10 cellular contexts compared by ENCODE assay signal in the genomic region with DNA sequence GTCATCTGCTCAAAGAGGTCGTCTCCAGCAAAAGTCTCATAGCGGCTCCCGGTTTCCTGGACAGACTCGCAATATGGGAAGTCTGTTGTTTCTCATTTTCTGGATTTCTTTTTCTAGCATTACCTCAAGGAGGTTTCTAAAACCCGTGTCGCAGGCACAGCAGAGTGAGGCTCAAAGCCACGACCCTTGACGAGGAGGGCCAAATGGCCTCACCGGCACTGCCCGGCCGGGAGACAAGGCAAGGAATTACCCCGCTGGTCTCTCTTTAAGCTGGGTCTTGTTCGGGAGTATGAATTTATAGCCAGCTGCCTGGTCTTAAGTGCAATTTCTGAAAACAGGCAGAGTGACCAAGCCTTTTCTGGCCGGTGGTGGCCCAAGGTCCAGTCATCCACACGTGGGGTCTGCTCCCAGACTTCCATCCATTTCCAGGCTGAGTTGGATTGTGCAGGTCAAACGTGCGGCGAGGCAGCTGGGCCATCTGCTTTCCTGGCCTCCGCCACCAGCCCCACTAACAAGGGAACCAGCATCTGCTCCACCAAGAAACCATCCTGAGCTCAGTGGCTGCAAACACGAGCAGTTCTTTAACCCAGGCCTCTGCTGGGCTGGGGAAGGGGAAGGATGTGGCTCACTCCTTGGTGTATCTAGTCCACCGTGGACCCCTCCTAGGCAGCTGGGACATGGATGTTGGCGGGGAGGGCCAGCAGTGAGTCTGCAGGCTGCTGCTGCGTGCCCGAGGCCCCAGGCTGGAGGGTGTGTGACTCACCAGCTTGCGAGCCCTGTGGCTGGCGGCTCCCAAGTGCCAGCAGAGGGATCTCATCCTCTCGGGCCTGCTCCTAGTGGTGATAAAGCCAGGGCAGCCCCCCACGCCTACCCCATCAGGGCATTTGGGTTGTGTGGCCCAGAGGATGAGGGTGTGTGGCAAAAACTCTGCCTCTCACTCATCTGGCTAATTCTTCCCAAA. TPM values are rescaled to one million over a fixed set of nuclear protein-coding genes. Genes with fewer than 3 reads are reported as not detected.
DNase-seq lines count a peak whose midpoint lies in the region; TF ChIP-seq lines count a peak whose summit lies in the region.
"Had no signal": no experiment of that assay in that cellular context is flagged by ENCODE, and none has a peak within 500 bp of the region (broad histone marks: within the 10 kb centered on the region; RNA-seq: fewer than 3 reads in every experiment).

No MANE protein-coding gene starts in this region.

- peaks cover 26% of the 10 kb centered on the region for H3K4me1 Mint-ChIP-seq in mesothelial cell of epicardium

- TF ChIP-seq CTCF in NB4 (IDR thresholded peaks at IDR 0.05; ENCODE audit: low read depth, low read length) = no peak
- peak; percentile 68 for TF ChIP-seq CTCF in brain microvascular endothelial cell (IDR thresholded peaks at IDR 0.05; ENCODE audit: low read depth, low read length, missing control alignments)
- no peak for TF ChIP-seq CTCF in mesothelial cell of epicardium (IDR thresholded peaks at IDR 0.05; ENCODE audit: unreplicated experiment)
- TF ChIP-seq CTCF in GM13976 (IDR thresholded peaks at IDR 0.05; ENCODE audit: borderline replicate concordance, control extremely low read depth, extremely low read depth, insufficient read depth, missing control alignments) = no peak

- no peak for TF ChIP-seq POLR2A in NB4 (IDR thresholded peaks at IDR 0.05; ENCODE audit: extremely low read depth, insufficient read length)

- peak overlapping the region; percentile 34 for H3K4me2 ChIP-seq in BLaER1

- peaks cover 2% of the 10 kb centered on the region for H3K36me3 Mint-ChIP-seq in mesothelial cell of epicardium

- no peaks in the 10 kb centered on the region for H3K27me3 Mint-ChIP-seq in mesothelial cell of epicardium (ENCODE audit: low read depth)

- no peak overlapping the region for H3K9ac ChIP-seq in BLaER1

- peak; percentile 30 for DNase-seq in NB4 (ENCODE audit: low read depth)
- DNase-seq in brain microvascular endothelial cell = peak; percentile 73
- peak in 1 of 2 experiments; percentile 30 for DNase-seq in mesothelial cell of epicardium (ENCODE audit: low spot score in 2 of 2, unreplicated experiment in 2 of 2)
- no peak for DNase-seq in HUDEP-2 (lab: John Stamatoyannopoulos, UW; ENCODE audit: unreplicated experiment in 76 of 76)
- no peak for DNase-seq in GM13976 (ENCODE audit: low spot score)
- no peak for DNase-seq in SIG-M5 (lab: John Stamatoyannopoulos, UW)
- no peak for DNase-seq in NK-92 treated with Interleukin-12 subunit alpha and Interleukin-12 subunit beta, amount 100 ng/mL, for 24 hours (lab: John Stamatoyannopoulos, UW)
- DNase-seq: DMS79 treated with DMSO at 0.1 percent for 48 hours had no signal

- H3K4me3 Mint-ChIP-seq in mesothelial cell of epicardium = no peak overlapping the region

- H3K9me3 Mint-ChIP-seq in mesothelial cell of epicardium = peaks cover 8% of the 10 kb centered on the region

- H3K27ac ChIP-seq in BLaER1 (no peak overlapping the region), brain microvascular endothelial cell (no peak overlapping the region)
- H3K27ac ChIP-seq: prostate gland had no signal

- H3K4me3 ChIP-seq in BLaER1 = no peak overlapping the region
- H3K4me3 ChIP-seq in NB4 (ENCODE audit: low read depth, low read length) = no peak overlapping the region
- H3K4me3 ChIP-seq in brain microvascular endothelial cell (ENCODE audit: low read depth, low read length) = no peak overlapping the region
- H3K4me3 ChIP-seq: prostate gland had no signal

- in situ Hi-C loops in brain microvascular endothelial cell (cut with HindIII; ENCODE audit: low pct_ligation_motif_present, low sequenced_read_pairs) = no loop called here
- in situ Hi-C loops in GM13976 (cut with MboI; ENCODE audit: low sequenced_read_pairs, unreplicated experiment) = no loop called here

- peak overlapping the region; percentile 66 for H3K27ac Mint-ChIP-seq in mesothelial cell of epicardium

- 0 out of 2 replicates have a peak, but pooled peaks cover under 1% of the 10 kb centered on the region for H3K9me3 ChIP-seq in BLaER1
- H3K9me3 ChIP-seq: prostate gland had no signal

- H3K36me3 ChIP-seq in BLaER1 (no peaks in the 10 kb centered on the region), brain microvascular endothelial cell (replicated peaks) (no peaks in the 10 kb centered on the region)
- H3K36me3 ChIP-seq: prostate gland had no signal

- no peaks in the 10 kb centered on the region for H3K27me3 ChIP-seq in BLaER1
- H3K27me3 ChIP-seq in brain microvascular endothelial cell (replicated peaks) = no peaks in the 10 kb centered on the region

- peaks cover 28% of the 10 kb centered on the region for H3K4me1 ChIP-seq in BLaER1
- H3K4me1 ChIP-seq: prostate gland had no signal

- H4K20me1 ChIP-seq in BLaER1 = no peaks in the 10 kb centered on the region

RNA-seq across cellular contexts. Expression of a gene that starts 55.6 kb away (rescaled TPM):
- total RNA-seq in mesothelial cell of epicardium = 549 to 605 TPM (median 596 TPM) in 3 replicates

Comparison
In these comparisons a context has a peak if more than half of its experiments do, and no peak if none do; other contexts are left out.
1. DNase-seq: peak in NB4 (single experiment) and brain microvascular endothelial cell (single experiment); none in HUDEP-2 (0 of 76), GM13976 (single experiment), SIG-M5 (single experiment) and NK-92 treated with Interleukin-12 subunit alpha and Interleukin-12 subunit beta, amount 100 ng/mL, for 24 hours (single experiment).